Comparison of ENCODE assay signal across 17 cellular contexts in genomic region chr9:94931036-94931633, GRCh38.
DNase-seq lines count a peak whose midpoint lies in the region; ATAC-seq and TF ChIP-seq lines count a peak whose summit lies in the region.
"Had no signal": no experiment of that assay in that cellular context is flagged by ENCODE, and none has a peak within 500 bp of the region (broad histone marks: within the 10 kb centered on the region; RNA-seq: fewer than 3 reads in every experiment).

No MANE protein-coding gene starts in this region.

- H3K36me3 ChIP-seq in heart right ventricle: peaks cover 0 to 4% (median 0%) of the 10 kb centered on the region in 9 donors
- no peaks in the 10 kb centered on the region for H3K36me3 ChIP-seq in colonic mucosa
- peaks cover 8% of the 10 kb centered on the region for H3K36me3 ChIP-seq in osteoblast (ENCODE audit: insufficient read depth, low read length)

- H4K20me1 ChIP-seq in osteoblast (ENCODE audit: insufficient read depth, low read length): no peaks in the 10 kb centered on the region
- H4K20me1 ChIP-seq: BLaER1 had no signal

- H3K27ac ChIP-seq in heart right ventricle: peak overlapping the region in 7 of 10 donors; percentile 3 to 79 (median 54)
- peak overlapping the region; percentile 64 for H3K27ac ChIP-seq in colonic mucosa
- peak overlapping the region; percentile 23 for H3K27ac ChIP-seq in osteoblast (ENCODE audit: low read depth, low read length)
- H3K27ac ChIP-seq: BLaER1 had no signal

- ATAC-seq in heart right ventricle (peak in 1 of 8 donors; percentile 40), Right ventricle myocardium inferior (no peak), GM21619 (IDR thresholded peaks at IDR 0.05; ENCODE audit: unreplicated experiment) (no peak)

- intact Hi-C loops in heart right ventricle (cut with DNase I) (loop anchor here in 1 of 10 donors (5.0 kb wide), 1 partner anchor 161 kb away; no protein-coding TSS in a partner anchor), Right ventricle myocardium inferior (cut with DNase I) (no loop called here), colonic mucosa (cut with DNase I) (no loop called here)

- H3K79me2 ChIP-seq in osteoblast (ENCODE audit: insufficient read depth, low read length): peaks cover 25% of the 10 kb centered on the region

- no peak overlapping the region for H3K4me3 ChIP-seq in heart right ventricle
- H3K4me3 ChIP-seq in colonic mucosa: no peak overlapping the region
- no peak overlapping the region for H3K4me3 ChIP-seq in osteoblast (ENCODE audit: insufficient read depth, low read length)
- H3K4me3 ChIP-seq: BLaER1 had no signal

- WGBS in heart right ventricle, 2 donors: 80 to 81% methylated on average over 3 of the region's 3 CpGs

- H2AFZ ChIP-seq in osteoblast (ENCODE audit: low read length): no peak overlapping the region

- H3K4me1 ChIP-seq in heart right ventricle: peaks cover 4 to 64% (median 21%) of the 10 kb centered on the region in 9 donors
- H3K4me1 ChIP-seq in colonic mucosa: peaks cover 8% of the 10 kb centered on the region
- peaks cover 27% of the 10 kb centered on the region for H3K4me1 ChIP-seq in osteoblast (ENCODE audit: insufficient read depth, low read length)

- DNase-seq in heart right ventricle (no peak), Right ventricle myocardium inferior (ENCODE audit: missing footprints) (no peak), colonic mucosa (no peak), osteoblast (ENCODE audit: insufficient read length, low spot score, missing footprints) (no peak), NCI-H345 treated with DMSO at 0.1 percent for 48 hours (lab: John Stamatoyannopoulos, UW; ENCODE audit: unreplicated experiment) (no peak), NCI-H510A (lab: John Stamatoyannopoulos, UW) (no peak)
- no peak for DNase-seq in activated CD8-positive, alpha-beta memory T cell treated with anti-CD3 and anti-CD28 coated beads for 24 hours
- DNase-seq: DMS 273 treated with DMSO at 0.1 percent for 48 hours, GF-D8, GOT3, KG1, NCI-H1436 treated with DMSO at 0.1 percent for 48 hours, NCI-H2029 treated with DMSO at 0.1 percent for 48 hours, NCI-H2171 treated with DMSO at 0.1 percent for 48 hours, NCI-H510A treated with DMSO at 0.1 percent for 48 hours had no signal

- H3K9me3 ChIP-seq in heart right ventricle (no peaks in the 10 kb centered on the region), colonic mucosa (no peaks in the 10 kb centered on the region), osteoblast (ENCODE audit: low read depth, low read length) (no peaks in the 10 kb centered on the region)
- H3K9me3 ChIP-seq: BLaER1 had no signal

- H3K27me3 ChIP-seq in heart right ventricle (no peaks in the 10 kb centered on the region), colonic mucosa (no peaks in the 10 kb centered on the region), osteoblast (ENCODE audit: insufficient read depth, low read length) (no peaks in the 10 kb centered on the region)
- H3K27me3 ChIP-seq: BLaER1 had no signal

- H3K4me2 ChIP-seq in osteoblast (ENCODE audit: insufficient read depth, low read length): no peak overlapping the region
- H3K4me2 ChIP-seq: BLaER1 had no signal

- no peak for TF ChIP-seq CTCF in heart right ventricle (IDR thresholded peaks at IDR 0.05)
- no peak for TF ChIP-seq CTCF in colonic mucosa (IDR thresholded peaks at IDR 0.05)
- no peak for TF ChIP-seq CTCF in osteoblast (IDR thresholded peaks at IDR 0.05; ENCODE audit: extremely low read depth, low read depth, low read length)

- peak overlapping the region in 1 of 2 donors; percentile 54 for H3K9ac ChIP-seq in colonic mucosa (ENCODE audit: low read depth in 2 of 2, low read length in 2 of 2)
- H3K9ac ChIP-seq: BLaER1 had no signal
